19 cellular contexts compared by ENCODE assay signal in the genomic region with DNA sequence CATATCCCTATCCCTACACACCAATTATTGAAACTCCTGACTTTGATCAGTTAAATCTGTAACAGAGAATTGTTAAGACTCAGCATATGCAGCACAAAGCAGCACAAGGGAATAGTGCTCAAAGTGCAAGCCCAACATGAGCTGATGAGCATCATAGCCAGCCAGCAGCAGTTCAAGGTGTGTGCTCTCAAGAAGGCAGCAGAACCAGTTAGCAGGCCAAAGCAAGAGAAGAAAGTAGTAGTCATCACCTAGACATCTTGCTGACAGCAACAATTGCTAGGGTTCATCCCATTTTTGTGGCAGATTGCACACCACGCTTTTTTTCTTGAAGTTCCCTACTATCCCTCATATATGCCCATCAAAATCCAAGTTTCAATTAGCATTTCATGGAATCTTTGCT.
"Had no signal": no experiment of that assay in that cellular context is flagged by ENCODE, and none has a peak within 500 bp of the region (broad histone marks: within the 10 kb centered on the region; RNA-seq: fewer than 3 reads in every experiment).

No MANE protein-coding gene starts in this region.

- H3K4me1 ChIP-seq: colonic mucosa, gastrocnemius medialis, heart right ventricle, left lung, lower lobe of right lung had no signal

- H3K9me3 ChIP-seq: colonic mucosa, esophagus muscularis mucosa, gastrocnemius medialis, lower lobe of right lung had no signal

- H3K36me3 ChIP-seq: colonic mucosa, esophagus muscularis mucosa, gastrocnemius medialis, heart right ventricle, left lung, lower lobe of right lung had no signal

- H3K4me3 ChIP-seq: colonic mucosa, esophagus muscularis mucosa, gastrocnemius medialis, heart right ventricle, left lung, lower lobe of right lung had no signal

- H3K27me3 ChIP-seq: colonic mucosa, esophagus muscularis mucosa, gastrocnemius medialis, heart right ventricle, left lung had no signal

- H3K27ac ChIP-seq: colonic mucosa, esophagus muscularis mucosa, gastrocnemius medialis, heart right ventricle, left lung, lower lobe of right lung had no signal

- DNase-seq: colonic mucosa; cortex of kidney; effector CD8-positive, alpha-beta T cell; effector memory CD8-positive, alpha-beta T cell; endodermal cell; foreskin melanocyte; gastrocnemius medialis; glutamatergic neuron; head of caudate nucleus; heart right ventricle; hippocampal formation; left cardiac atrium; left lung; left ventricle myocardium superior; lower lobe of right lung; mesendoderm; midbrain; naive thymus-derived CD4-positive, alpha-beta T cell had no signal
